8 cellular contexts compared by ENCODE assay signal in the genomic region with DNA sequence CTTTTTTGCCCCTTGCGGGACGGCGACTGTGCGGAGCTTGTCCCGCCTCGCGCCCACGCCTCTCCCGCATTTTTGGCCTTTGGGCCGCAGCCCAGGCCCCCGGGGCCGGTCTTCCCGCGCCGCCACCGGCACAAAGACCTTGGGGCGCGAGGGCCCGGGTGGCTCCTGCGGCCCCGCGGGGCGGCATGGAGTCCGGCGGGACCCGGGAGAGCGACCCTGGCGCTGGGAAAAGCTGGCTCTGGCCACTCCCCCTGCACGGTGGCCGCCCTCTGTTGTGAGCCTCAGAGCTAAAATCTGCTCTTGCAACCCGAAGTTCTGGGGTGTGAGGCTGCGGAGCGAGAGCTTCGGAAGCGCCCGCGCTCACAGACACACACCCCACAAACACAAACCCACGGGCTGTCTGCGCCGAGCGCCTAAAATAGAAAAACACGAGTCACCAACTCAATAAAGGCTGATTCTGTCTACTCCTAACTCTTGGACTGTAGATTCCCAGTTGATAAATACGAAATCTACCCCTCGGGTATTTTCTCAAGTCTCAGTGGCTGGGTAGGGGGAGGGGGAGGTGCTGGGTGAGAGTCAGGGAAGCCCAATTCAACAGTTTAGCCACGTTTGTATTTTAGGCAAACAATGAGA. TPM values are rescaled to one million over a fixed set of nuclear protein-coding genes. Genes with fewer than 3 reads are reported as not detected.
DNase-seq lines count a peak whose midpoint lies in the region; ATAC-seq and TF ChIP-seq lines count a peak whose summit lies in the region.

No MANE protein-coding gene starts in this region.

- peak overlapping the region; percentile 46 for H3K27ac Mint-ChIP-seq in activated naive CD4-positive, alpha-beta T cell treated with anti-CD3 and anti-CD28 coated beads for 36 hours

- CTCF ChIA-PET in GM10248 (lab: Yijun Ruan, JAX) = interaction anchor here (0.7 to 1.6 kb wide), 8 partner anchors 15 to 456 kb away, joined by 3 to 6 read pairs (median 4); partner anchors contain the start of gene PDSS2
- CTCF ChIA-PET in activated naive CD4-positive, alpha-beta T cell treated with anti-CD3 and anti-CD28 coated beads for 36 hours (lab: Charles Lee) = interaction anchor here (0.6 to 1.6 kb wide), 4 partner anchors 31 to 597 kb away, joined by 3 to 8 read pairs (median 5); partner anchors contain the start of gene MTRES1

- peak overlapping the region; percentile 62 for H3K4me3 ChIP-seq in ovary

- TF ChIP-seq CTCF in GM10248 (IDR thresholded peaks at IDR 0.05; ENCODE audit: control extremely low read depth, extremely low read depth, low read depth, missing control alignments) (no peak), ovary (IDR thresholded peaks at IDR 0.05) (no peak)

- H3K4me1 Mint-ChIP-seq in activated naive CD4-positive, alpha-beta T cell treated with anti-CD3 and anti-CD28 coated beads for 36 hours (ENCODE audit: low read depth) = peaks cover 16% of the 10 kb centered on the region

- TF ChIP-seq POLR2A in ovary (IDR thresholded peaks at IDR 0.05) = no peak

- no peaks in the 10 kb centered on the region for H3K27me3 ChIP-seq in ovary

- peak; percentile 29 for ATAC-seq in HG03342 (IDR thresholded peaks at IDR 0.05; ENCODE audit: unreplicated experiment)
- no peak for ATAC-seq in HG02970 (IDR thresholded peaks at IDR 0.05; ENCODE audit: low FRiP score, unreplicated experiment)
- ATAC-seq in GM21825 (IDR thresholded peaks at IDR 0.05; ENCODE audit: unreplicated experiment) = no peak

- no peaks in the 10 kb centered on the region for H3K36me3 ChIP-seq in ovary

- H3K27me3 Mint-ChIP-seq in activated naive CD4-positive, alpha-beta T cell treated with anti-CD3 and anti-CD28 coated beads for 36 hours (ENCODE audit: low read depth) = peaks cover 9% of the 10 kb centered on the region

- peak overlapping the region; percentile 69 for H3K4me3 Mint-ChIP-seq in activated naive CD4-positive, alpha-beta T cell treated with anti-CD3 and anti-CD28 coated beads for 36 hours

- DNase-seq in GM10248 (ENCODE audit: extremely low spot score) = peak; percentile 49
- peak; percentile 90 for DNase-seq in NCI-H82 (lab: John Stamatoyannopoulos, UW)
- peak; percentile 21 for DNase-seq in activated naive CD4-positive, alpha-beta T cell treated with anti-CD3 and anti-CD28 coated beads for 36 hours
- DNase-seq in head of caudate nucleus = peak in 41 of 42 donors; percentile 16 to 79 (median 45)
- DNase-seq in ovary = peak in 4 of 5 donors; percentile 18 to 48 (median 39)

- no peaks in the 10 kb centered on the region for H3K36me3 Mint-ChIP-seq in activated naive CD4-positive, alpha-beta T cell treated with anti-CD3 and anti-CD28 coated beads for 36 hours (ENCODE audit: low read depth)

- H3K9me3 ChIP-seq in ovary = no peaks in the 10 kb centered on the region

- H3K4me1 ChIP-seq in ovary (ENCODE audit: insufficient read depth) = no peaks in the 10 kb centered on the region

- WGBS in ovary, 3 donors = 0 to 1% (median 1%) methylated on average over 30 to 45 of the region's 45 CpGs

- H3K9me3 Mint-ChIP-seq in activated naive CD4-positive, alpha-beta T cell treated with anti-CD3 and anti-CD28 coated beads for 36 hours = no peaks in the 10 kb centered on the region

- H3K27ac ChIP-seq in ovary = peak overlapping the region; percentile 8 to 50

- intact Hi-C loops in activated naive CD4-positive, alpha-beta T cell treated with anti-CD3 and anti-CD28 coated beads for 36 hours (cut with micrococcal nuclease) = loop anchor here (1.0 to 10.0 kb wide), 5 partner anchors 343 to 1179 kb away; partner anchors contain the start of genes AFG1L, ATG5, PDSS2 and QRSL1
- intact Hi-C loops in head of caudate nucleus (cut with DNase I) (loop anchor here (2.0 to 5.0 kb wide), 2 partner anchors 87 to 376 kb away; partner anchors contain the start of genes MTRES1 and SOBP), ovary (cut with DNase I) (loop anchor here in 1 of 4 donors (10.0 kb wide), 1 partner anchor 91 kb away; the partner anchor contains the start of gene MTRES1)

- POLR2A ChIA-PET in GM10248 (lab: Yijun Ruan, JAX) = interaction anchor here (1.0 kb wide), 1 partner anchor 344 kb away, joined by 3 read pairs; the partner anchor contains the start of gene PDSS2

- TF ChIP-seq EP300 in ovary (IDR thresholded peaks at IDR 0.05) = no peak

RNA-seq across cellular contexts. Expression of gene BEND3, which starts 0.5 kb away (rescaled TPM):
- 1 to 10 TPM; 2.0 to 2.6 TPM for total RNA-seq in activated naive CD4-positive, alpha-beta T cell treated with anti-CD3 and anti-CD28 coated beads for 36 hours
- total RNA-seq in ovary = 1 to 10 TPM in 6 of 7 donors, under 1 TPM in 1; 0.83 to 4.1 (median 3.0) TPM
- polyA plus RNA-seq in ovary = 1 to 10 TPM in 1 of 2 donors, under 1 TPM in 1; 0.61 to 1.0 TPM

Comparison
In these comparisons a context has a peak if more than half of its experiments do, and no peak if none do; other contexts are left out.
1. DNase-seq: peak in every context shown above with its lines; median percentile 90 in NCI-H82; 49 in GM10248; 45 in head of caudate nucleus; 39 in ovary; 21 in activated naive CD4-positive, alpha-beta T cell treated with anti-CD3 and anti-CD28 coated beads for 36 hours.